ENCODE assay signal across 27 cellular contexts in the genomic region with DNA sequence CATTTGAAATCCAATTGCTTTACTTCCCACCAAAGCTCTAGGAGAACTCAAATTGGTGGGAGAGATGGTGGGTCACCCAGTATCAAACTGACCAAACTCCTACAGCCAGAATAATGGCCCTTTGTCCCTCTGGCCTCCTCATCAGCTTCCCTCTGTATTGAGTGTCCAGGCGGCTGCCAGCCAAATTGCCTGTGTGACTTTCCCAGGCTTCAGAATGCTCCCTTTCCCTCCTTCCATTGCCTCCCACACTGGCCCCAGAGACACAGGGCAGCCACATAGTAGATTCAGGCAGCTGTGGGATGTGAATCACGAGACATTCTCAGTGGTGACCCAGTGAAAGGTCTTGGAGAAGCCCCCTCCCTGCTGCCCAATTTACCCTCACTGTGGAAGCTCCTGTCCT. TPM values are rescaled to one million over a fixed set of nuclear protein-coding genes. Genes with fewer than 3 reads are reported as not detected.
DNase-seq lines count a peak whose midpoint lies in the region; ATAC-seq and TF ChIP-seq lines count a peak whose summit lies in the region.
"Had no signal": no experiment of that assay in that cellular context is flagged by ENCODE, and none has a peak within 500 bp of the region (broad histone marks: within the 10 kb centered on the region; RNA-seq: fewer than 3 reads in every experiment).

No MANE protein-coding gene starts in this region.

- no peaks in the 10 kb centered on the region for H3K27me3 ChIP-seq in endodermal cell (ENCODE audit: control insufficient read depth, insufficient read depth, low read length, poor library complexity, severe bottlenecking)
- H3K27me3 ChIP-seq in aorta (ENCODE audit: control insufficient read depth in 1 of 2, insufficient read depth in 2 of 2, low read length in 1 of 2): no peaks in the 10 kb centered on the region
- H3K27me3 ChIP-seq: left lung, stomach, upper lobe of left lung had no signal

- H3K4me1 Mint-ChIP-seq in activated T-cell treated with anti-CD3 and anti-CD28 coated beads, Interleukin-2, amount 50 U/mL, for 24 hours (ENCODE audit: low read depth): no peaks in the 10 kb centered on the region
- peaks cover 1% of the 10 kb centered on the region for H3K4me1 Mint-ChIP-seq in endodermal cell
- H3K4me1 Mint-ChIP-seq in nephron progenitor cell: peaks cover 23% of the 10 kb centered on the region

- no peaks in the 10 kb centered on the region for H3K4me1 ChIP-seq in endodermal cell (ENCODE audit: control insufficient read depth, insufficient read depth, low read length)
- peaks cover 0 to 3% of the 10 kb centered on the region in 2 donors for H3K4me1 ChIP-seq in aorta (ENCODE audit: control insufficient read depth in 1 of 2, insufficient read depth in 2 of 2, low read length in 2 of 2)

- H3K9me3 Mint-ChIP-seq in activated T-cell treated with anti-CD3 and anti-CD28 coated beads, Interleukin-2, amount 50 U/mL, for 24 hours: no peaks in the 10 kb centered on the region
- H3K9me3 Mint-ChIP-seq in endodermal cell (no peaks in the 10 kb centered on the region), nephron progenitor cell (no peaks in the 10 kb centered on the region)
- H3K9me3 Mint-ChIP-seq: effector memory CD8-positive, alpha-beta T cell had no signal

- no peaks in the 10 kb centered on the region for H3K36me3 Mint-ChIP-seq in activated T-cell treated with anti-CD3 and anti-CD28 coated beads, Interleukin-2, amount 50 U/mL, for 24 hours (ENCODE audit: low read depth)
- peaks cover 13% of the 10 kb centered on the region for H3K36me3 Mint-ChIP-seq in endodermal cell (ENCODE audit: low read depth)
- peaks cover 18% of the 10 kb centered on the region for H3K36me3 Mint-ChIP-seq in nephron progenitor cell (ENCODE audit: low read depth)

- no peak for ATAC-seq in aorta (ENCODE audit: low FRiP score)
- ATAC-seq in HG03095 (IDR thresholded peaks at IDR 0.05; ENCODE audit: unreplicated experiment): no peak
- ATAC-seq: effector memory CD8-positive, alpha-beta T cell; GM12878; left lung; mucosa of descending colon had no signal

- no peak overlapping the region for H3K27ac ChIP-seq in endodermal cell (ENCODE audit: low read depth, low read length)
- peak overlapping the region; percentile 11 for H3K27ac ChIP-seq in substantia nigra (ENCODE audit: low read depth, low read length, poor library complexity, severe bottlenecking)
- no peak overlapping the region for H3K27ac ChIP-seq in aorta (ENCODE audit: low read depth in 1 of 2, low read length in 2 of 2)
- H3K27ac ChIP-seq: left lung, stomach, upper lobe of left lung had no signal

- WGBS in endodermal cell (ENCODE audit: insufficient coverage in 1 of 2, insufficient read length in 1 of 2), 2 experiments: 83 to 94% methylated on average over 1 to 2 of the region's 2 CpGs
- WGBS in aorta, 2 donors: 87 to 97% methylated on average over 2 of the region's 2 CpGs

- H3K9ac ChIP-seq in endodermal cell (ENCODE audit: extremely low read depth, low read length, poor library complexity, severe bottlenecking): no peak overlapping the region

- DNase-seq in activated T-cell treated with anti-CD3 and anti-CD28 coated beads, Interleukin-2, amount 50 U/mL, for 24 hours: peak; percentile 17
- DNase-seq in activated T-cell treated with anti-CD3 and anti-CD28 coated beads for 4 hours: no peak
- no peak for DNase-seq in endodermal cell
- no peak for DNase-seq in nephron progenitor cell
- peak in 41 of 49 donors; percentile 2 to 62 (median 21) for DNase-seq in substantia nigra (lab: John Stamatoyannopoulos, UW)
- no peak for DNase-seq in germinal center (ENCODE audit: low spot score)
- no peak for DNase-seq in aorta
- DNase-seq: 8988T; activated CD4-positive, CD25-positive, alpha-beta regulatory T cell treated with anti-CD3 and anti-CD28 coated beads, Interleukin-2, amount 50 U/mL, for 72 hours; activated CD8-positive, alpha-beta memory T cell treated with anti-CD3 and anti-CD28 coated beads for 24 hours; activated naive CD4-positive, alpha-beta T cell treated with anti-CD3 and anti-CD28 coated beads, Interleukin-2, amount 50 U/mL, for 16 hours; AML-193; COR-L47; DMS79 treated with DMSO at 0.1 percent for 48 hours; effector memory CD8-positive, alpha-beta T cell; left lung; mucosa of descending colon; NCI-H1048; NCI-H187 treated with DMSO at 0.1 percent for 48 hours; NCI-H226; NCI-H82; OCI-M1; Right ventricle myocardium superior; stomach; upper lobe of left lung had no signal

- H3K36me3 ChIP-seq in endodermal cell (ENCODE audit: control insufficient read depth, insufficient read depth, low read length) (no peaks in the 10 kb centered on the region), aorta (ENCODE audit: control insufficient read depth in 1 of 2, insufficient read depth in 2 of 2, low read length in 1 of 2) (no peaks in the 10 kb centered on the region)
- H3K36me3 ChIP-seq: left lung, stomach, upper lobe of left lung had no signal

- no peak overlapping the region for H3K4me3 Mint-ChIP-seq in activated T-cell treated with anti-CD3 and anti-CD28 coated beads, Interleukin-2, amount 50 U/mL, for 24 hours
- H3K4me3 Mint-ChIP-seq in endodermal cell (no peak overlapping the region), nephron progenitor cell (no peak overlapping the region)
- H3K4me3 Mint-ChIP-seq: effector memory CD8-positive, alpha-beta T cell had no signal

- no peaks in the 10 kb centered on the region for H3K27me3 Mint-ChIP-seq in activated T-cell treated with anti-CD3 and anti-CD28 coated beads, Interleukin-2, amount 50 U/mL, for 24 hours
- H3K27me3 Mint-ChIP-seq in endodermal cell (ENCODE audit: insufficient read depth) (no peaks in the 10 kb centered on the region), nephron progenitor cell (ENCODE audit: low read depth, poor library complexity) (peaks cover 19% of the 10 kb centered on the region)
- H3K27me3 Mint-ChIP-seq: effector memory CD8-positive, alpha-beta T cell had no signal

- H3K4me3 ChIP-seq in endodermal cell (ENCODE audit: low read length) (no peak overlapping the region), aorta (ENCODE audit: low read length in 2 of 2) (no peak overlapping the region)
- H3K4me3 ChIP-seq: GM12878, left lung, mucosa of descending colon, stomach, upper lobe of left lung had no signal

- H3K27ac Mint-ChIP-seq in activated T-cell treated with anti-CD3 and anti-CD28 coated beads, Interleukin-2, amount 50 U/mL, for 24 hours: no peak overlapping the region
- H3K27ac Mint-ChIP-seq in endodermal cell: peak overlapping the region; percentile 63
- peak overlapping the region; percentile 44 for H3K27ac Mint-ChIP-seq in nephron progenitor cell
- H3K27ac Mint-ChIP-seq: effector memory CD8-positive, alpha-beta T cell had no signal

- H3K9me3 ChIP-seq in endodermal cell (ENCODE audit: control insufficient read depth, low read length) (no peaks in the 10 kb centered on the region), aorta (ENCODE audit: control insufficient read depth, low read length) (no peaks in the 10 kb centered on the region)
- H3K9me3 ChIP-seq: left lung, mucosa of descending colon, stomach, upper lobe of left lung had no signal

- intact Hi-C loops in aorta (cut with DNase I): no loop called here

- TF ChIP-seq CTCF in endodermal cell (conservative IDR thresholded peaks at IDR 0.05): no peak
- TF ChIP-seq CTCF in nephron progenitor cell (IDR thresholded peaks at IDR 0.05): no peak

RNA-seq across cellular contexts. Expression of a gene that starts 12.7 kb away (rescaled TPM):
- total RNA-seq in endodermal cell (100 to 1,000 TPM; 277 to 292 TPM), aorta (100 to 1,000 TPM; 103 to 108 TPM)
- polyA plus RNA-seq in endodermal cell (2013, experiment 1 of 2): 259 TPM
- 244 TPM for polyA plus RNA-seq in endodermal cell (2013, experiment 2 of 2)
- 100 to 1,000 TPM; 120 to 183 TPM for polyA plus RNA-seq in aorta

RNA-seq across cellular contexts. Expression of a gene that starts 37.9 kb away (rescaled TPM):
- 10 to 100 TPM in 1 of 2 donors, 1 to 10 TPM in 1; 9.6 to 14.4 TPM for total RNA-seq in endodermal cell
- polyA plus RNA-seq in endodermal cell (2013, experiment 1 of 2): 9.8 TPM
- 9.0 TPM for polyA plus RNA-seq in endodermal cell (2013, experiment 2 of 2)
- 10 to 100 TPM; 12.9 to 14.3 TPM for total RNA-seq in aorta
- 10 to 100 TPM; 31.1 to 60.8 TPM for polyA plus RNA-seq in aorta

Comparison
In these comparisons a context has a peak if more than half of its experiments do, and no peak if none do; other contexts are left out.
1. DNase-seq: peak in activated T-cell treated with anti-CD3 and anti-CD28 coated beads, Interleukin-2, amount 50 U/mL, for 24 hours (single experiment) and substantia nigra (41 of 49); none in activated T-cell treated with anti-CD3 and anti-CD28 coated beads for 4 hours (single experiment), endodermal cell (single experiment), nephron progenitor cell (single experiment), germinal center (single experiment) and aorta (0 of 2).